Comparison of ENCODE assay signal across 8 cellular contexts in genomic region chr2:218569038-218569431, GRCh38. TPM values are rescaled to one million over a fixed set of nuclear protein-coding genes. Genes with fewer than 3 reads are reported as not detected.
DNase-seq lines count a peak whose midpoint lies in the region; ATAC-seq and TF ChIP-seq lines count a peak whose summit lies in the region.

No MANE protein-coding gene starts in this region.

- no peak for TF ChIP-seq CTCF in GM10248 (IDR thresholded peaks at IDR 0.05; ENCODE audit: control extremely low read depth, extremely low read depth, low read depth, missing control alignments)

- ATAC-seq in HG03159 (IDR thresholded peaks at IDR 0.05; ENCODE audit: unreplicated experiment): no peak

- H3K4me3 ChIP-seq in H7 (ENCODE audit: insufficient read depth, low read depth, low read length) (peak overlapping the region; percentile 92), MG63 (peak overlapping the region; percentile 90), mesodermal cell (ENCODE audit: extremely low read depth, insufficient read depth, low read length, poor library complexity, severe bottlenecking) (peak overlapping the region; percentile 92)

- H3K27me3 ChIP-seq in H7 (ENCODE audit: control insufficient read depth, insufficient read depth, low read length): no peaks in the 10 kb centered on the region
- H3K27me3 ChIP-seq in MG63: no peaks in the 10 kb centered on the region

- H3K9me3 Mint-ChIP-seq in activated CD4-positive, alpha-beta memory T cell treated with anti-CD3 and anti-CD28 coated beads for 36 hours: no peaks in the 10 kb centered on the region

- CTCF ChIA-PET in GM10248 (lab: Yijun Ruan, JAX): no interaction called here
- CTCF ChIA-PET in activated CD4-positive, alpha-beta memory T cell treated with anti-CD3 and anti-CD28 coated beads for 36 hours (lab: Charles Lee): no interaction called here

- peak overlapping the region; percentile 98 for H3K27ac ChIP-seq in mesodermal cell (ENCODE audit: low read depth, low read length, severe bottlenecking)

- no peaks in the 10 kb centered on the region for H3K27me3 Mint-ChIP-seq in activated CD4-positive, alpha-beta memory T cell treated with anti-CD3 and anti-CD28 coated beads for 36 hours

- peaks cover 55% of the 10 kb centered on the region for H3K36me3 Mint-ChIP-seq in activated CD4-positive, alpha-beta memory T cell treated with anti-CD3 and anti-CD28 coated beads for 36 hours

- H3K4me3 Mint-ChIP-seq in activated CD4-positive, alpha-beta memory T cell treated with anti-CD3 and anti-CD28 coated beads for 36 hours: peak overlapping the region; percentile 96

- peaks cover 5% of the 10 kb centered on the region for H3K36me3 ChIP-seq in H7 (replicated peaks; ENCODE audit: control insufficient read depth, insufficient read depth, low read length)
- peaks cover 53% of the 10 kb centered on the region for H3K36me3 ChIP-seq in MG63
- H3K36me3 ChIP-seq in mesodermal cell (ENCODE audit: control insufficient read depth, insufficient read depth, low read length): peaks cover 37% of the 10 kb centered on the region

- peak; percentile 60 for DNase-seq in GM10248 (ENCODE audit: extremely low spot score)
- DNase-seq in H7: no peak
- peak; percentile 56 for DNase-seq in MG63
- peak; percentile 81 for DNase-seq in activated CD4-positive, alpha-beta memory T cell treated with anti-CD3 and anti-CD28 coated beads for 36 hours
- peak; percentile 56 for DNase-seq in effector CD4-positive, alpha-beta T cell
- peak; percentile 30 to 50 for DNase-seq in stimulated activated CD8-positive, alpha-beta memory T cell treated with anti-CD3 and anti-CD28 coated beads, Interleukin-2, amount 100 ng/mL, for 1 hour (ENCODE audit: low read depth in 2 of 2)

- peak overlapping the region; percentile 100 for H3K27ac Mint-ChIP-seq in activated CD4-positive, alpha-beta memory T cell treated with anti-CD3 and anti-CD28 coated beads for 36 hours

- WGBS in mesodermal cell (ENCODE audit: insufficient coverage in 2 of 2), 2 experiments: 0% methylated on average over 26 to 29 of the region's 31 CpGs

- H3K4me1 ChIP-seq in mesodermal cell (ENCODE audit: control insufficient read depth, insufficient read depth, low read length, poor library complexity, severe bottlenecking): peaks cover 11% of the 10 kb centered on the region

- POLR2A ChIA-PET in GM10248 (lab: Yijun Ruan, JAX): no interaction called here
- POLR2A ChIA-PET in activated CD4-positive, alpha-beta memory T cell treated with anti-CD3 and anti-CD28 coated beads for 36 hours (lab: Charles Lee): interaction anchor here (0.9 to 1.1 kb wide), 3 partner anchors 90 to 299 kb away, joined by 3 read pairs; partner anchors contain the start of genes AAMP, BCS1L, CTDSP1 and PNKD

- peaks cover 51% of the 10 kb centered on the region for H3K4me1 Mint-ChIP-seq in activated CD4-positive, alpha-beta memory T cell treated with anti-CD3 and anti-CD28 coated beads for 36 hours (ENCODE audit: low read depth)

- no peaks in the 10 kb centered on the region for H3K9me3 ChIP-seq in MG63
- no peaks in the 10 kb centered on the region for H3K9me3 ChIP-seq in mesodermal cell (ENCODE audit: control insufficient read depth, low read length)

- intact Hi-C loops in activated CD4-positive, alpha-beta memory T cell treated with anti-CD3 and anti-CD28 coated beads for 36 hours (cut with micrococcal nuclease): loop anchor here (1.0 to 2.0 kb wide), 3 partner anchors 282 to 338 kb away; no protein-coding TSS in a partner anchor

RNA-seq across cellular contexts. Expression of gene CNOT9, which starts 0.4 kb away (rescaled TPM):
- total RNA-seq in H7 (2014; rRNA removed; shearing (Covaris generic)): 95.5 and 120 TPM in 2 replicates
- 115 and 131 TPM in 2 replicates for total RNA-seq in MG63 (2014; rRNA removed; shearing (Covaris generic); ENCODE audit: low replicate concordance)
- total RNA-seq in activated CD4-positive, alpha-beta memory T cell treated with anti-CD3 and anti-CD28 coated beads for 36 hours: 10 to 100 TPM; 84.7 to 87.3 TPM
- polyA plus RNA-seq in mesodermal cell (2013, experiment 1 of 2): 58.8 TPM
- 55.5 TPM for polyA plus RNA-seq in mesodermal cell (2013, experiment 2 of 2)

RNA-seq across cellular contexts. Expression of gene USP37, which starts 0.9 kb away (rescaled TPM):
- total RNA-seq in H7 (2014; rRNA removed; shearing (Covaris generic)): 12.4 and 14.5 TPM in 2 replicates
- 4.9 and 6.8 TPM in 2 replicates for total RNA-seq in MG63 (2014; rRNA removed; shearing (Covaris generic); ENCODE audit: low replicate concordance)
- total RNA-seq in activated CD4-positive, alpha-beta memory T cell treated with anti-CD3 and anti-CD28 coated beads for 36 hours: 10 to 100 TPM; 27.2 to 28.7 TPM
- polyA plus RNA-seq in mesodermal cell (2013, experiment 1 of 2): 6.7 TPM
- 9.3 TPM for polyA plus RNA-seq in mesodermal cell (2013, experiment 2 of 2)

RNA-seq across cellular contexts. Expression of gene PLCD4, which starts 38.7 kb away (rescaled TPM):
- not detected in 2 replicates for total RNA-seq in H7 (2014; rRNA removed; shearing (Covaris generic))
- 0.74 and 1.2 TPM in 2 replicates for total RNA-seq in MG63 (2014; rRNA removed; shearing (Covaris generic); ENCODE audit: low replicate concordance)
- under 1 TPM; 0.51 to 0.78 TPM for total RNA-seq in activated CD4-positive, alpha-beta memory T cell treated with anti-CD3 and anti-CD28 coated beads for 36 hours
- 1.3 TPM for polyA plus RNA-seq in mesodermal cell (2013, experiment 1 of 2)
- polyA plus RNA-seq in mesodermal cell (2013, experiment 2 of 2): 0.76 TPM
